In the genomic region with DNA sequence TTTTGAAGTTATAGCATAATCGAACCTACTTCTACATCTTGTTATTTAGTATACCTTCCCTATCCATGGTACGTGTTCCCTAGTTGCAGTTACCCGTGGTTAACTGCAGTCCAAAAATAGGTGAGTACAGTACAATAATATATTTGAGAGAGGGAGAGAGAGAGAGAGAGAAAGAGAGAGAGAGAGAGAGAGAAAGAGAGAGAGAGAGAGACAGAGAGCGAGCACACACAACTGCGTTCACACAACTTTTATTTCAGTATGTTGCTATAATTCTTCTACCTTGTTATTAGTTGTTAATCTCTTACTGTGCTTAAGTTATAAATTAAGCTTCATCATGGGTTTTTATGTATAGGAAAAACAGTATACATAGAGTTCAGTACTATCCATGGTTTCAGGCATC, we compare ENCODE assay signal across 30 cellular contexts.
"Had no signal": no experiment of that assay in that cellular context is flagged by ENCODE, and none has a peak within 500 bp of the region (broad histone marks: within the 10 kb centered on the region; RNA-seq: fewer than 3 reads in every experiment).

No MANE protein-coding gene starts in this region.

- H3K9me3 ChIP-seq: adrenal gland, ascending aorta, body of pancreas, breast epithelium had no signal

- H3K27ac ChIP-seq: adrenal gland, ascending aorta, body of pancreas, brain microvascular endothelial cell, breast epithelium, cardiac muscle cell had no signal

- H3K4me1 ChIP-seq: adrenal gland, ascending aorta, body of pancreas, breast epithelium had no signal

- H3K4me3 ChIP-seq: adrenal gland, ascending aorta, body of pancreas, breast epithelium, cardiac muscle cell had no signal

- H3K36me3 ChIP-seq: adrenal gland, ascending aorta, brain microvascular endothelial cell, breast epithelium, cardiac muscle cell had no signal

- DNase-seq: activated effector memory CD4-positive, alpha-beta T cell treated with anti-CD3 and anti-CD28 coated beads, Interleukin-2, amount 50 U/mL, for 16 hours; activated effector memory CD4-positive, alpha-beta T cell treated with Interleukin-2 at 50 U/mL for 16 hours; activated gamma-delta T cell; activated gamma-delta T cell treated with Interleukin-2 at 50 U/mL for 16 hours; activated naive CD4-positive, alpha-beta T cell; activated naive CD4-positive, alpha-beta T cell treated with anti-CD3 and anti-CD28 coated beads for 36 hours; activated naive CD4-positive, alpha-beta T cell treated with anti-CD3 and anti-CD28 coated beads, Interleukin-2, amount 10 ng/mL, durations not matched to agents 7 days and 5 days; activated naive CD4-positive, alpha-beta T cell treated with anti-CD3 and anti-CD28 coated beads, Interleukin-2, amount 50 U/mL, for 16 hours; activated naive CD4-positive, alpha-beta T cell treated with Interleukin-2 at 50 U/mL for 16 hours; activated naive CD8-positive, alpha-beta T cell treated with anti-CD3 and anti-CD28 coated beads for 36 hours; activated naive CD8-positive, alpha-beta T cell treated with anti-CD3 and anti-CD28 coated beads, Interleukin-2, amount 10 ng/mL, durations not matched to agents 7 days and 5 days; activated naive CD8-positive, alpha-beta T cell treated with anti-CD3 and anti-CD28 coated beads, Interleukin-2, amount 50 U/mL, for 24 hours; activated T-cell treated with anti-CD3 and anti-CD28 coated beads, Interleukin-2, amount 50 U/mL, for 1 hour; activated T-cell treated with anti-CD3 and anti-CD28 coated beads, Interleukin-2, amount 50 U/mL, for 24 hours; activated T-cell treated with anti-CD3 and anti-CD28 coated beads, Interleukin-2, amount 50 U/mL, for 4 hours; activated T-cell treated with anti-CD3 and anti-CD28 coated beads, Interleukin-2, amount 50 U/mL, for 48 hours; activated T-cell treated with anti-CD3 and anti-CD28 coated beads, Interleukin-2, amount 50 U/mL, for 72 hours; adrenal gland; amniotic stem cell; amygdala; anterior cingulate cortex; aorta; body of pancreas; brain microvascular endothelial cell; caudate nucleus; central memory CD4-positive, alpha-beta T cell; cerebellar nuclear complex had no signal
